Comparison of ENCODE assay signal across 15 cellular contexts in genomic region chr4:154478128-154478527, GRCh38. TPM values are rescaled to one million over a fixed set of nuclear protein-coding genes. Genes with fewer than 3 reads are reported as not detected.
DNase-seq lines count a peak whose midpoint lies in the region; ATAC-seq and TF ChIP-seq lines count a peak whose summit lies in the region.
"Had no signal": no experiment of that assay in that cellular context is flagged by ENCODE, and none has a peak within 500 bp of the region (broad histone marks: within the 10 kb centered on the region; RNA-seq: fewer than 3 reads in every experiment).

No MANE protein-coding gene starts in this region.

- no peaks in the 10 kb centered on the region for H3K36me3 ChIP-seq in suprapubic skin
- H3K36me3 ChIP-seq: esophagus muscularis mucosa, upper lobe of right lung had no signal

- no peaks in the 10 kb centered on the region for H3K9me3 ChIP-seq in suprapubic skin
- H3K9me3 ChIP-seq: A549, esophagus muscularis mucosa, upper lobe of right lung had no signal

- no peak overlapping the region for H3K27ac ChIP-seq in suprapubic skin
- H3K27ac ChIP-seq: A549, esophagus muscularis mucosa, upper lobe of right lung had no signal

- H3K27me3 ChIP-seq in suprapubic skin: peaks cover 11% of the 10 kb centered on the region
- H3K27me3 ChIP-seq: esophagus muscularis mucosa had no signal

- DNase-seq in NCI-H2227 treated with DMSO at 0.1 percent for 48 hours (lab: John Stamatoyannopoulos, UW) (no peak), cardiac septum (ENCODE audit: low spot score) (no peak), suprapubic skin (ENCODE audit: low spot score in 2 of 2) (no peak), ecto neural progenitor cell (ENCODE audit: low spot score) (no peak)
- DNase-seq: activated naive CD8-positive, alpha-beta T cell treated with anti-CD3 and anti-CD28 coated beads, Interleukin-2, amount 50 U/mL, for 24 hours; activated T-cell treated with anti-CD3 and anti-CD28 coated beads for 4 hours; naive B cell; stimulated activated CD8-positive, alpha-beta memory T cell treated with anti-CD3 and anti-CD28 coated beads, Interleukin-4, amount 100 ng/mL, for 48 hours; upper lobe of right lung had no signal

- TF ChIP-seq POLR2A in GM18505 (IDR thresholded peaks at IDR 0.05; ENCODE audit: borderline replicate concordance, extremely low read depth, insufficient read depth, insufficient read length) (no peak), suprapubic skin (IDR thresholded peaks at IDR 0.05) (no peak)

- H3K4me1 ChIP-seq in suprapubic skin: no peaks in the 10 kb centered on the region
- H3K4me1 ChIP-seq: A549, esophagus muscularis mucosa, upper lobe of right lung had no signal

- peak; percentile 83 for ATAC-seq in GM18505 (IDR thresholded peaks at IDR 0.05; ENCODE audit: unreplicated experiment)
- ATAC-seq in GM19452 (IDR thresholded peaks at IDR 0.05; ENCODE audit: unreplicated experiment): peak; percentile 74
- peak; percentile 73 for ATAC-seq in HG02642 (IDR thresholded peaks at IDR 0.05; ENCODE audit: poor library complexity, unreplicated experiment)
- ATAC-seq in HG03280 (IDR thresholded peaks at IDR 0.05; ENCODE audit: unreplicated experiment): peak; percentile 74
- ATAC-seq: A549; activated naive CD8-positive, alpha-beta T cell treated with anti-CD3 and anti-CD28 coated beads, Interleukin-2, amount 50 U/mL, for 24 hours; upper lobe of right lung had no signal

- TF ChIP-seq EP300 in suprapubic skin (IDR thresholded peaks at IDR 0.05): no peak

- intact Hi-C loops in cardiac septum (cut with DNase I): no loop called here

- WGBS in suprapubic skin: 84% methylated on average over 2 of the region's 2 CpGs

- no peak overlapping the region for H3K4me3 ChIP-seq in suprapubic skin
- H3K4me3 ChIP-seq: A549, esophagus muscularis mucosa, upper lobe of right lung had no signal

- TF ChIP-seq CTCF in suprapubic skin (IDR thresholded peaks at IDR 0.05): no peak

RNA-seq across cellular contexts. Expression of gene DCHS2, which starts 13.5 kb away (rescaled TPM):
- not detected for total RNA-seq in cardiac septum
- total RNA-seq in suprapubic skin: under 1 TPM; 0.26 to 0.93 (median 0.58) TPM
